Comparison of ENCODE assay signal across 3 cellular contexts in the genomic region with DNA sequence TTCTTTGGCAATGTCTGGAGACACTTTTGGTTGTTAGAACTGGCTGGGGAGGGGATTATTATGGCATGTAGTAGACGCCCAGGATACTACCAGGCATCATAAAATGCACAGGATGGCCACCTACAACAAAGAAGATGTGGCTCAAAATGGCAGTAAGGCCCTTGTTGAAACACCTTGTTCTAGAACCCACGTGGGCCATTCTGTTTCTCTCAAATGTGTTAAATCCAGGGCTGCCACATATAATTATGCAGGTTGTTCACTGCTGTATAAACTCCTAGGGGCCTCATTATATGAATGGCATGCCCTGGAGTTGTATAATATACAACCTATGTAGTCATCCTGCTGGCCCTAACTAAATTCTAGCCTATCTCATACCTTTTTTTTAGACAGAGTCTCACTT.
"Had no signal": no experiment of that assay in that cellular context is flagged by ENCODE, and none has a peak within 500 bp of the region (broad histone marks: within the 10 kb centered on the region; RNA-seq: fewer than 3 reads in every experiment).

No MANE protein-coding gene starts in this region.

- H3K4me3 ChIP-seq: GM12878 had no signal

- ATAC-seq: GM12878 had no signal

- DNase-seq: GDM1, GF-D8 had no signal
